22 cellular contexts compared by ENCODE assay signal in the genomic region with DNA sequence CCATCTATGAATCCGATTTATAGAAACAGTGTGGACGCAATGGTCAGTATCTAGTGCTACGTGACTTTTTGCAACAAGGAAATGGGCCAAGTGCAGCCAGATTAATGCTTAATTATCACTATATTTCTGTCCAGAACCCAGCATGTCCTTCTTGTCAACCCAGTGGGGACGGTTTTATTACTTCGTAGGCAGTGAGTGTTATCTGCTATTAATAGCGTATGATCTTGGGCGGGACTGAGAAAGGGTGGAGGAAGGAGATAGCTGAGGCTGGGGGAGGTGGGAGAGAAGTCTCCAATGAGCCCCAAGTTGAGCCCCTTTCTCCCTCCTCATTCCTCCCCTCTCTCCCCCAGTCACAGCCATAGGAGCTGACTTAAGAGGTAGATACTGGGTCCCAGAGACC.
"Had no signal": no experiment of that assay in that cellular context is flagged by ENCODE, and none has a peak within 500 bp of the region (broad histone marks: within the 10 kb centered on the region; RNA-seq: fewer than 3 reads in every experiment).

No MANE protein-coding gene starts in this region.

- H3K9me3 Mint-ChIP-seq: activated CD4-positive, alpha-beta T cell treated with anti-CD3 and anti-CD28 coated beads, Interleukin-2, amount 10 ng/mL, durations not matched to agents 7 days and 5 days; activated naive CD8-positive, alpha-beta T cell treated with anti-CD3 and anti-CD28 coated beads, Interleukin-2, amount 10 ng/mL, durations not matched to agents 7 days and 5 days; activated T-helper 1 cell treated with anti-CD3 and anti-CD28 coated beads, Interleukin-12 subunit alpha, Interleukin-12 subunit beta, Interleukin-2, Interleukin-4 antibody, amounts not matched to agents 30 ng/mL and 10 ng/mL and 1 ng/mL, durations not matched to agents 14 hours and 24 hours and 36 hours; central memory CD8-positive, alpha-beta T cell; nephron had no signal

- H3K27ac Mint-ChIP-seq: activated CD4-positive, alpha-beta T cell treated with anti-CD3 and anti-CD28 coated beads, Interleukin-2, amount 10 ng/mL, durations not matched to agents 7 days and 5 days; activated naive CD8-positive, alpha-beta T cell treated with anti-CD3 and anti-CD28 coated beads, Interleukin-2, amount 10 ng/mL, durations not matched to agents 7 days and 5 days; activated T-helper 1 cell treated with anti-CD3 and anti-CD28 coated beads, Interleukin-12 subunit alpha, Interleukin-12 subunit beta, Interleukin-2, Interleukin-4 antibody, amounts not matched to agents 30 ng/mL and 10 ng/mL and 1 ng/mL, durations not matched to agents 14 hours and 24 hours and 36 hours; T-helper 17 cell had no signal

- H3K4me3 ChIP-seq: right lobe of liver, stomach, thoracic aorta, upper lobe of right lung had no signal

- H3K36me3 Mint-ChIP-seq: activated naive CD8-positive, alpha-beta T cell treated with anti-CD3 and anti-CD28 coated beads, Interleukin-2, amount 10 ng/mL, durations not matched to agents 7 days and 5 days; brain had no signal

- H3K36me3 ChIP-seq: right lobe of liver, stomach, thoracic aorta, upper lobe of right lung had no signal

- H3K4me1 ChIP-seq: right lobe of liver, stomach, upper lobe of right lung had no signal

- H3K27ac ChIP-seq: right lobe of liver, stomach, thoracic aorta, upper lobe of right lung had no signal

- ATAC-seq: T-helper 17 cell, upper lobe of right lung had no signal

- H3K9me3 ChIP-seq: right lobe of liver, stomach, thoracic aorta, upper lobe of right lung had no signal

- DNase-seq: activated CD4-positive, alpha-beta T cell treated with anti-CD3 and anti-CD28 coated beads, Interleukin-2, amount 10 ng/mL, durations not matched to agents 7 days and 5 days; activated CD4-positive, CD25-positive, alpha-beta regulatory T cell; activated CD8-positive, alpha-beta memory T cell treated with anti-CD3 and anti-CD28 coated beads for 24 hours; activated naive CD4-positive, alpha-beta T cell; activated naive CD8-positive, alpha-beta T cell treated with anti-CD3 and anti-CD28 coated beads, Interleukin-2, amount 10 ng/mL, durations not matched to agents 7 days and 5 days; cortex of kidney; effector CD8-positive, alpha-beta T cell; foreskin melanocyte; islet precursor cell; mesendoderm; occipital lobe; right lobe of liver; stimulated activated CD4-positive, alpha-beta T cell treated with anti-CD3 and anti-CD28 coated beads, Interleukin-12 subunit alpha, Interleukin-12 subunit beta, amount 100 ng/mL, for 4 hours; stimulated activated CD4-positive, alpha-beta T cell treated with anti-CD3 and anti-CD28 coated beads, Interleukin-2, amount 100 ng/mL, for 24 hours; stomach; T-helper 17 cell; upper lobe of right lung had no signal

- H3K27me3 ChIP-seq: right lobe of liver had no signal

- H3K4me3 Mint-ChIP-seq: activated CD4-positive, alpha-beta T cell treated with anti-CD3 and anti-CD28 coated beads, Interleukin-2, amount 10 ng/mL, durations not matched to agents 7 days and 5 days; activated naive CD8-positive, alpha-beta T cell treated with anti-CD3 and anti-CD28 coated beads, Interleukin-2, amount 10 ng/mL, durations not matched to agents 7 days and 5 days; activated T-helper 1 cell treated with anti-CD3 and anti-CD28 coated beads, Interleukin-12 subunit alpha, Interleukin-12 subunit beta, Interleukin-2, Interleukin-4 antibody, amounts not matched to agents 30 ng/mL and 10 ng/mL and 1 ng/mL, durations not matched to agents 14 hours and 24 hours and 36 hours; brain; central memory CD8-positive, alpha-beta T cell; nephron; T-helper 17 cell had no signal

- H3K4me1 Mint-ChIP-seq: activated CD4-positive, alpha-beta T cell treated with anti-CD3 and anti-CD28 coated beads, Interleukin-2, amount 10 ng/mL, durations not matched to agents 7 days and 5 days; activated naive CD8-positive, alpha-beta T cell treated with anti-CD3 and anti-CD28 coated beads, Interleukin-2, amount 10 ng/mL, durations not matched to agents 7 days and 5 days; central memory CD8-positive, alpha-beta T cell; T-helper 17 cell had no signal
